In the genomic region with DNA sequence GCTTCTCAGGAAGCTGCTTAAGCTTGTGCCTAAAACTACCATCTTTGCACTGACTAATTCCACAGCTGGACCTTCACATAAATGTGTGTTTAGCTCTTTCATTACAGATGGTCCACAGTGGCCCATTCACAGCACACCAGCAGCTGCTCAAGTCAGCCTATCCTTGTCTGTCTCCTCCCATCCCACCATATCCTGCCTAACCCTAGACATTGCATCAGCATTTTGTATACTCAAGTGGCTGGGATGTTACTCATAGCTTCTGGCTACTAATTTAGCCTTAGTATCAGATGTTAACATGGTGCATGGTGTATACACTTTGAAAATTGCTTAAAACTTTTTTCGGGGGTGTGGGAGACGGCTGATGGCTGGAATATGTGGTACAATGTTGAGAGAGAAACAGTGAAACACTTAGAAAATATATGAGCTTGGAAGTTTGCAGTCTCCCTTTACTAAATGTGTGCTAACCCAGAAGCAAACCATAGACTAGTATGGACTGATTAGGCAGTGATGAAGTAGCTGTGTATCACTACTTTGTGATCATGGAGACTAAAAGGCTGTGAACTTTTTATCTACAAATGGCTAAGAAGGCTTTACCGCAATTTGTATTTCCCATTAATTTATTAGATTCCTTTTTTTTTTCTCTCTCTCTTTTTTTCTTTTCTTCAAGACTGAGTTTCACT, we compare ENCODE assay signal across 9 cellular contexts.
A peak's percentile ranks its signal among the peaks of the same experiment; 100 is the strongest.
DNase-seq lines count a peak whose midpoint lies in the region; ATAC-seq, FAIRE-seq and TF ChIP-seq lines count a peak whose summit lies in the region.
"Had no signal": no experiment of that assay in that cellular context is flagged by ENCODE, and none has a peak within 500 bp of the region (broad histone marks: within the 10 kb centered on the region; RNA-seq: fewer than 3 reads in every experiment).

No MANE protein-coding gene starts in this region.

- H4K20me1 ChIP-seq in keratinocyte (ENCODE audit: control insufficient read depth, extremely low read depth, insufficient read depth, low read length) (no peaks in the 10 kb centered on the region), hepatocyte (ENCODE audit: insufficient read depth, poor library complexity, severe bottlenecking) (no peaks in the 10 kb centered on the region)

- H3K9me3 ChIP-seq in keratinocyte (ENCODE audit: control insufficient read depth, low read depth, low read length) (no peaks in the 10 kb centered on the region), hepatocyte (ENCODE audit: low read depth) (no peaks in the 10 kb centered on the region)

- no peaks in the 10 kb centered on the region for H3K9me1 ChIP-seq in keratinocyte (ENCODE audit: control insufficient read depth, extremely low read depth, insufficient read depth, low read length)

- peak overlapping the region; percentile 66 for H2AFZ ChIP-seq in keratinocyte (ENCODE audit: control insufficient read depth, low read length)
- no peak overlapping the region for H2AFZ ChIP-seq in hepatocyte

- H3K4me3 ChIP-seq in keratinocyte (ENCODE audit: control insufficient read depth in 2 of 3, extremely low read depth in 1 of 3, insufficient read depth in 2 of 3, low read depth in 1 of 3, low read length in 3 of 3), result no peak overlapping the region
- H3K4me3 ChIP-seq in hepatocyte, result no peak overlapping the region

- no peak overlapping the region for H3K9ac ChIP-seq in keratinocyte (ENCODE audit: control insufficient read depth, extremely low read depth, insufficient read depth, low read length)

- no peaks in the 10 kb centered on the region for H3K27me3 ChIP-seq in keratinocyte (ENCODE audit: control insufficient read depth, extremely low read depth, insufficient read depth, low read length)
- H3K27me3 ChIP-seq in hepatocyte, result no peaks in the 10 kb centered on the region

- H3K4me1 ChIP-seq in keratinocyte (ENCODE audit: control insufficient read depth, extremely low read depth, insufficient read depth, low read length) (peaks cover 9% of the 10 kb centered on the region), hepatocyte (ENCODE audit: insufficient read depth) (no peaks in the 10 kb centered on the region)

- dilution Hi-C loops in keratinocyte (cut with MboI; ENCODE audit: extremely low pct_ligation_motif_present, low sequenced_read_pairs), result no loop called here

- DNase-seq in AG09319 (ENCODE audit: extremely low read depth, low read depth), result peak; percentile 60
- peak; percentile 93 for DNase-seq in HCEC 1CT
- DNase-seq in amniotic stem cell (lab: John Stamatoyannopoulos, UW), result peak; percentile 59
- no peak for DNase-seq in keratinocyte (ENCODE audit: low read depth, low spot score)
- no peak for DNase-seq in activated gamma-delta T cell (lab: John Stamatoyannopoulos, UW)
- DNase-seq in NCI-H2081 (lab: John Stamatoyannopoulos, UW), result no peak
- no peak for DNase-seq in hepatocyte (ENCODE audit: low spot score)

- H3K4me2 ChIP-seq in keratinocyte (ENCODE audit: control insufficient read depth, extremely low read depth, insufficient read depth, low read depth, low read length) (peak overlapping the region; percentile 39), hepatocyte (no peak overlapping the region)

- H3K79me2 ChIP-seq in keratinocyte (ENCODE audit: control insufficient read depth, insufficient read depth, low read length) (no peaks in the 10 kb centered on the region), hepatocyte (no peaks in the 10 kb centered on the region)

- no peak for ATAC-seq in GM21717 (IDR thresholded peaks at IDR 0.05; ENCODE audit: unreplicated experiment)

- H3K36me3 ChIP-seq in keratinocyte (ENCODE audit: control insufficient read depth in 2 of 2, extremely low read depth in 1 of 2, insufficient read depth in 2 of 2, low read length in 2 of 2) (peaks cover 4% of the 10 kb centered on the region in 2 experiments), hepatocyte (replicated peaks; ENCODE audit: insufficient read depth, low read depth) (no peaks in the 10 kb centered on the region)

- TF ChIP-seq CTCF in AG09319 (IDR thresholded peaks at IDR 0.05; ENCODE audit: low read depth, low read length) (no peak), keratinocyte (optimal IDR thresholded peaks at IDR 0.05 in 1 of 3, IDR thresholded peaks at IDR 0.05 in 1 of 3, conservative IDR thresholded peaks at IDR 0.05 in 1 of 3; ENCODE audit: extremely low read depth in 1 of 3, insufficient read depth in 2 of 3, low read length in 3 of 3) (no peak), hepatocyte (IDR thresholded peaks at IDR 0.05; ENCODE audit: poor library complexity) (no peak)

- 98% methylated on average over 3 of the region's 3 CpGs for WGBS in hepatocyte (ENCODE audit: low lambda C conversion rate, missing lambda C conversion rate)

- FAIRE-seq in keratinocyte (lab: Jason Lieb, UNC), result peak; percentile 81
- FAIRE-seq: G401.6 had no signal

- H3K27ac ChIP-seq in keratinocyte (ENCODE audit: control insufficient read depth, insufficient read depth, low read length) (peak overlapping the region; percentile 65), hepatocyte (no peak overlapping the region)

- no peaks in the 10 kb centered on the region for H3K9me2 ChIP-seq in hepatocyte (replicated peaks; ENCODE audit: insufficient read depth)

Comparison
In these comparisons a context has a peak if more than half of its experiments do, and no peak if none do; other contexts are left out.
1. DNase-seq: peak in AG09319 (single experiment), HCEC 1CT (single experiment) and amniotic stem cell (single experiment); none in keratinocyte (single experiment), activated gamma-delta T cell (single experiment), NCI-H2081 (0 of 2) and hepatocyte (single experiment).